Comparison of ENCODE assay signal across 9 cellular contexts in the genomic region with DNA sequence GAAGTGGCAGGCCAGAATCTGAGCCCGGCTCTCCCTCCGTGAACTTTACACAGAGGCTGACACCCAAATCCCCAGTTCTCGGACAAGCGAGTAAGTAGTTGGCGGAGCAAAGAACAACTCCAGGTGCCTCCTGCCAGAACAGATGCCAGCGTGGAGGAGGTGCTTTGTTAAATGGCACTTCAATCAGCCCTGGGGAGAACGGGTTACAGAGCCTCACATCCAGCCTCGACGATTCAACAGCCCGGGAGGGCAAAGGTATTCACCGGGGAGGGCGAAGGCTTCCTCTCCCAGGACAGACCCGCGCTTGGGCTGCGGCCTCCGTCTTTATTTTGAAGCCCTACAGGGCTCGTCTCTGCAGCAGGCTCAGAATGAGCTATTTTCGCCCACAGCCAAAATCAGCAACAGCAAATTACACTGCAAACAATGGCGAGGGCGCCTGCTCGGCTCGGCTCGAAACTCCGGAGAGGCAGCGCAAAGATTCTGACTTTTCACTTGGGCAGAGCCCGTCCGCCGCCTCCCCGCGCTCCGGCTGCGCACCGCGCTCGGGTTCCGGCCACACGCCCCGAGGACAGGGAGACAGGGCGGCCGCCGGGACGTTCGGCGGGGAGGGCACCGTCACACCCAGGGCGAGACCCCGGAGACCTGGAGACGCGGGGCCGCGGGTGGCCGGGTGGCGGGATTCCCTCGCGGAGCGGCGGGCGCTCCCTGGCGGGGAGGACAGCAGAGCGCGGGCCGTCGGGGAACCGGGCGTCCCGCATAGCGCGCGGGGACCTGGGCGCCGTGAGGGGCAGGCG. TPM values are rescaled to one million over a fixed set of nuclear protein-coding genes. Genes with fewer than 3 reads are reported as not detected.
DNase-seq lines count a peak whose midpoint lies in the region; ATAC-seq and TF ChIP-seq lines count a peak whose summit lies in the region.
"Had no signal": no experiment of that assay in that cellular context is flagged by ENCODE, and none has a peak within 500 bp of the region (broad histone marks: within the 10 kb centered on the region; RNA-seq: fewer than 3 reads in every experiment).

No MANE protein-coding gene starts in this region.

- H3K27ac ChIP-seq in cardiac muscle cell = no peak overlapping the region

- H3K36me3 ChIP-seq in cardiac muscle cell = no peaks in the 10 kb centered on the region

- H3K4me1 ChIP-seq in cardiac muscle cell (ENCODE audit: low read depth) = peaks cover 8% of the 10 kb centered on the region

- ATAC-seq in HG02678 (IDR thresholded peaks at IDR 0.05; ENCODE audit: unreplicated experiment) (peak; percentile 55), GM18858 (IDR thresholded peaks at IDR 0.05; ENCODE audit: unreplicated experiment) (no peak)

- no peak overlapping the region for H3K27ac Mint-ChIP-seq in activated naive CD8-positive, alpha-beta T cell
- no peak overlapping the region for H3K27ac Mint-ChIP-seq in osteocyte (ENCODE audit: unreplicated experiment)

- no peaks in the 10 kb centered on the region for H3K9me3 ChIP-seq in cardiac muscle cell (ENCODE audit: low read depth)

- peak; percentile 48 for TF ChIP-seq CTCF in cardiac muscle cell (IDR thresholded peaks at IDR 0.05; ENCODE audit: low read depth, low read length)
- peak; percentile 47 for TF ChIP-seq CTCF in osteocyte (IDR thresholded peaks at IDR 0.05)

- H3K27me3 Mint-ChIP-seq in activated naive CD8-positive, alpha-beta T cell = peaks cover 44% of the 10 kb centered on the region
- peaks cover 74% of the 10 kb centered on the region for H3K27me3 Mint-ChIP-seq in osteocyte (ENCODE audit: unreplicated experiment)

- peaks cover 16% of the 10 kb centered on the region for H3K4me1 Mint-ChIP-seq in activated naive CD8-positive, alpha-beta T cell (ENCODE audit: low read depth)
- peaks cover 4% of the 10 kb centered on the region for H3K4me1 Mint-ChIP-seq in osteocyte (ENCODE audit: unreplicated experiment)

- peak overlapping the region; percentile 70 for H3K4me3 ChIP-seq in cardiac muscle cell

- no peaks in the 10 kb centered on the region for H3K9me3 Mint-ChIP-seq in activated naive CD8-positive, alpha-beta T cell (ENCODE audit: low read depth)
- H3K9me3 Mint-ChIP-seq in osteocyte (ENCODE audit: unreplicated experiment) = no peaks in the 10 kb centered on the region

- DNase-seq in NCI-H1092 treated with DMSO at 0.1 percent for 48 hours (lab: John Stamatoyannopoulos, UW) = peak; percentile 24
- DNase-seq in NCI-H1092 (lab: John Stamatoyannopoulos, UW) = no peak
- DNase-seq in NCI-H774 (lab: John Stamatoyannopoulos, UW) = peak; percentile 22
- peak; percentile 40 to 60 for DNase-seq in cardiac muscle cell (ENCODE audit: low read depth in 1 of 2, low spot score in 1 of 2)
- DNase-seq in osteocyte (ENCODE audit: extremely low spot score, unreplicated experiment) = no peak

- H3K36me3 Mint-ChIP-seq in activated naive CD8-positive, alpha-beta T cell = peaks cover 3% of the 10 kb centered on the region
- H3K36me3 Mint-ChIP-seq in osteocyte (ENCODE audit: unreplicated experiment) = no peaks in the 10 kb centered on the region

- peaks cover 28% of the 10 kb centered on the region for H3K27me3 ChIP-seq in cardiac muscle cell

- H3K4me3 Mint-ChIP-seq in activated naive CD8-positive, alpha-beta T cell = peak overlapping the region; percentile 71
- peak overlapping the region; percentile 78 for H3K4me3 Mint-ChIP-seq in osteocyte (ENCODE audit: unreplicated experiment)

RNA-seq across cellular contexts. Expression of gene TMCC3, which starts 0.8 kb away (rescaled TPM):
- total RNA-seq in cardiac muscle cell (0.60 and 1.3 TPM in 2 replicates), osteocyte (not detected in 2 replicates)
- polyA plus RNA-seq in cardiac muscle cell = 0.79 and 1.0 TPM in 2 replicates
- polyA plus RNA-seq: BJ had no signal

Comparison
In these comparisons a context has a peak if more than half of its experiments do, and no peak if none do; other contexts are left out.
1. DNase-seq: peak in NCI-H1092 treated with DMSO at 0.1 percent for 48 hours (single experiment), NCI-H774 (single experiment) and cardiac muscle cell (2 of 2); none in NCI-H1092 (single experiment) and osteocyte (single experiment).